Comparison of ENCODE assay signal across 11 cellular contexts in the genomic region with DNA sequence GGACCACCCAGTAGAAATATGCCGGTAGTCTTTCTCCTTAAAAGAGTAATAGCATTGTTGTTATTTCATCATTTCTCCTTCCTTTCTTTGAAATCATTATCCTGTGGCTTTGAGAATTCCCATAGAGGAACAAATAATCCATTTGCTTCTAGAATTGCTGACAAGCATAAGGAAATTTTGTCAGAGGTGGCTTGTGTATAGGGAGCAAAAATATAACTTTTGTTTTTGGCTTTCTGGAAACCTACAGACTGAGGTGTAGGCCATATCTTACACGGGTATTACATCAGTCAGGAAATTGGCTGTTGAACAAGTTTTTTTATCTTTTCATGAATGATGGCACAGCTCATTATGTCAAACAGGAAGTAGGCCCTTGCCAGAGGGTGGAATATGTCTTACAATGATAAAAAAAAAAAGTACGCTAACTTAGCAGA.
DNase-seq lines count a peak whose midpoint lies in the region; ATAC-seq and TF ChIP-seq lines count a peak whose summit lies in the region.
"Had no signal": no experiment of that assay in that cellular context is flagged by ENCODE, and none has a peak within 500 bp of the region (broad histone marks: within the 10 kb centered on the region; RNA-seq: fewer than 3 reads in every experiment).

No MANE protein-coding gene starts in this region.

- H3K9me3 ChIP-seq in RWPE2 (ENCODE audit: severe bottlenecking): no peaks in the 10 kb centered on the region

- H3K36me3 ChIP-seq in RWPE2 (ENCODE audit: low read depth): no peaks in the 10 kb centered on the region

- peaks cover 2% of the 10 kb centered on the region for H3K27me3 Mint-ChIP-seq in HFFc6 (ENCODE audit: insufficient read depth)

- no peak overlapping the region for H3K4me3 ChIP-seq in AG10803 (ENCODE audit: low read length)
- no peak overlapping the region for H3K4me3 ChIP-seq in RWPE2 (ENCODE audit: severe bottlenecking)
- H3K4me3 ChIP-seq in fibroblast of the aortic adventitia (ENCODE audit: low read depth, low read length): no peak overlapping the region
- H3K4me3 ChIP-seq: coronary artery had no signal

- intact Hi-C loops in posterior cingulate gyrus (cut with DNase I): no loop called here

- H3K27me3 ChIP-seq in RWPE2 (ENCODE audit: insufficient read depth, poor library complexity, severe bottlenecking): no peaks in the 10 kb centered on the region

- H3K4me1 ChIP-seq in RWPE2 (ENCODE audit: insufficient read depth, poor library complexity, severe bottlenecking): peaks cover 33% of the 10 kb centered on the region

- peak overlapping the region; percentile 98 for H3K27ac ChIP-seq in RWPE2 (ENCODE audit: poor library complexity, severe bottlenecking)
- H3K27ac ChIP-seq: coronary artery had no signal

- H3K9me3 Mint-ChIP-seq in HFFc6: no peaks in the 10 kb centered on the region

- H3K4me3 Mint-ChIP-seq in HFFc6: peak overlapping the region; percentile 19; the same call in 1 of the 2 replicates

- H3K4me1 Mint-ChIP-seq in HFFc6 (ENCODE audit: low read depth): peaks cover 36% of the 10 kb centered on the region

- no peaks in the 10 kb centered on the region for H3K36me3 Mint-ChIP-seq in HFFc6 (ENCODE audit: low read depth)

- ATAC-seq in RWPE2 (ENCODE audit: low read depth) (peak; percentile 84), HG03175 (IDR thresholded peaks at IDR 0.05; ENCODE audit: unreplicated experiment) (no peak), GM19463 (IDR thresholded peaks at IDR 0.05; ENCODE audit: unreplicated experiment) (no peak)

- DNase-seq in AG10803 (ENCODE audit: low read depth) (peak; percentile 72), HFFc6 (peak; percentile 15), RWPE2 (ENCODE audit: low spot score) (no peak), fibroblast of the aortic adventitia (ENCODE audit: low read depth) (peak; percentile 95), activated gamma-delta T cell (lab: John Stamatoyannopoulos, UW) (no peak), posterior cingulate gyrus (no peak)
- DNase-seq: NCI-H146; stimulated activated CD4-positive, alpha-beta T cell treated with anti-CD3 and anti-CD28 coated beads, Interleukin-4, amount 100 ng/mL, for 1 hour had no signal

- TF ChIP-seq CTCF in AG10803 (conservative IDR thresholded peaks at IDR 0.05; ENCODE audit: low read length) (no peak), HFFc6 (IDR thresholded peaks at IDR 0.05) (no peak), RWPE2 (IDR thresholded peaks at IDR 0.05; ENCODE audit: poor library complexity, severe bottlenecking) (no peak), fibroblast of the aortic adventitia (IDR thresholded peaks at IDR 0.05; ENCODE audit: insufficient read depth, low read length) (no peak)

- H3K27ac Mint-ChIP-seq in HFFc6: peak overlapping the region; percentile 68

Comparison
In these comparisons a context has a peak if more than half of its experiments do, and no peak if none do; other contexts are left out.
1. DNase-seq: peak in AG10803 (single experiment), HFFc6 (single experiment) and fibroblast of the aortic adventitia (single experiment); none in RWPE2 (single experiment), activated gamma-delta T cell (single experiment) and posterior cingulate gyrus (0 of 10).